22 cellular contexts compared by ENCODE assay signal in the genomic region with DNA sequence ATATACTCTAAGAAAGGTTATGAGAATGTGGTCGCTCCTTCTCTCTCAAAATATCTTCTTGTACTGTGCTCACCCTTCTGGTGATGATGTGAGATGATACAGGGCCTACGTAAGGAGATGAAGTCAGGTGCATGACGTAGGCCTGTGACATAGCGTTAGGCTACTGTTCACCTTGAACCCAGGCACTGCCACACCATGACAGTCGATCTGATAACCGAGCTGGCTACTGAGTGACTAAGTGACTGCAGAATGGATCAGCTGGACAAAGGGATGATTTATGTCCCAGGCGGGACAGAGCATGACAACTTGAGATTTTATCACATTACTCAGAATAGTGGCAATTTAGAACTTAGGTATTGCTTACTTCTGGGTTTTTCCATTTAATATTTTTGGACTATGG. TPM values are rescaled to one million over a fixed set of nuclear protein-coding genes. Genes with fewer than 3 reads are reported as not detected.
A peak's percentile ranks its signal among the peaks of the same experiment; 100 is the strongest.
DNase-seq lines count a peak whose midpoint lies in the region; ATAC-seq, FAIRE-seq and TF ChIP-seq lines count a peak whose summit lies in the region.
"Had no signal": no experiment of that assay in that cellular context is flagged by ENCODE, and none has a peak within 500 bp of the region (broad histone marks: within the 10 kb centered on the region; RNA-seq: fewer than 3 reads in every experiment).

No MANE protein-coding gene starts in this region.

- TF ChIP-seq POLR2A in H1 (IDR thresholded peaks at IDR 0.05; ENCODE audit: control extremely low read depth in 1 of 2, low read depth in 2 of 2, low read length in 2 of 2), result no peak
- no peak for TF ChIP-seq POLR2A in esophagus muscularis mucosa (IDR thresholded peaks at IDR 0.05; ENCODE audit: low read depth)

- H3K4me2 ChIP-seq in PC-3 (ENCODE audit: low read length), result no peak overlapping the region
- H3K4me2 ChIP-seq in H1 (ENCODE audit: insufficient read depth in 1 of 2, low read depth in 2 of 2, low read length in 2 of 2), result no peak overlapping the region
- H3K4me2 ChIP-seq: A549, BLaER1 had no signal

- H3K4me1 ChIP-seq in PC-3 (ENCODE audit: insufficient read depth, low read length) (no peaks in the 10 kb centered on the region), H1 (replicated peaks in 1 of 4; ENCODE audit: control insufficient read depth in 3 of 4, insufficient read depth in 4 of 4, low read length in 3 of 4) (peaks cover 0 to 5% (median 0%) of the 10 kb centered on the region in 4 experiments; a peak in 1 of 7 replicates), esophagus muscularis mucosa (no peaks in the 10 kb centered on the region), foreskin keratinocyte (no peaks in the 10 kb centered on the region)
- H3K4me1 ChIP-seq: A549 had no signal

- H3K79me1 ChIP-seq in H1 (ENCODE audit: low read depth, low read length), result no peaks in the 10 kb centered on the region

- H2AK5ac ChIP-seq in H1 (ENCODE audit: low read depth, low read length), result no peak overlapping the region

- H3K27me3 ChIP-seq in PC-3 (ENCODE audit: low read length) (peaks cover 50% of the 10 kb centered on the region), H1 (replicated peaks in 1 of 4; ENCODE audit: control insufficient read depth in 3 of 4, extremely low read depth in 1 of 4, insufficient read depth in 3 of 4, low read length in 3 of 4) (no peaks in the 10 kb centered on the region), esophagus muscularis mucosa (no peaks in the 10 kb centered on the region), foreskin keratinocyte (peaks cover 9% of the 10 kb centered on the region)
- H3K27me3 ChIP-seq: BLaER1 had no signal

- no peak overlapping the region for H3K4ac ChIP-seq in H1 (replicated peaks; ENCODE audit: insufficient read length, low read depth, low read length)

- H2BK12ac ChIP-seq in H1 (ENCODE audit: low read depth, low read length), result no peak overlapping the region

- H3K9me3 Mint-ChIP-seq in activated CD4-positive, alpha-beta T cell treated with anti-CD3 and anti-CD28 coated beads, Interleukin-2, amount 10 ng/mL, durations not matched to agents 24 days and 14 days, result no peaks in the 10 kb centered on the region
- peaks cover 6% of the 10 kb centered on the region for H3K9me3 Mint-ChIP-seq in activated CD4-positive, alpha-beta T cell treated with anti-CD3 and anti-CD28 coated beads, Interleukin-2, amount 10 ng/mL, durations not matched to agents 7 days and 5 days
- peaks cover 6% of the 10 kb centered on the region for H3K9me3 Mint-ChIP-seq in type B pancreatic cell

- H2AFZ ChIP-seq in PC-3 (ENCODE audit: low read length) (no peak overlapping the region), H1 (ENCODE audit: low read length) (no peak overlapping the region)

- no peak overlapping the region for H3K56ac ChIP-seq in H1 (replicated peaks; ENCODE audit: insufficient read length, low read depth, low read length)

- H3K79me2 ChIP-seq in PC-3 (ENCODE audit: low read length) (no peaks in the 10 kb centered on the region), H1 (ENCODE audit: control insufficient read depth in 1 of 2, insufficient read depth in 2 of 2, low read length in 2 of 2) (no peaks in the 10 kb centered on the region)

- H2BK120ac ChIP-seq in H1 (replicated peaks; ENCODE audit: low read depth, low read length), result no peak overlapping the region

- no peak for FAIRE-seq in H1 (lab: Jason Lieb, UNC)
- FAIRE-seq: A549, GM12878, GM19239 had no signal

- no peaks in the 10 kb centered on the region for H3F3A ChIP-seq in PC-3 (ENCODE audit: low read length, unreplicated experiment)

- no peak overlapping the region for H3K4me3 Mint-ChIP-seq in activated CD4-positive, alpha-beta T cell treated with anti-CD3 and anti-CD28 coated beads, Interleukin-2, amount 10 ng/mL, durations not matched to agents 24 days and 14 days
- no peak overlapping the region for H3K4me3 Mint-ChIP-seq in activated CD4-positive, alpha-beta T cell treated with anti-CD3 and anti-CD28 coated beads, Interleukin-2, amount 10 ng/mL, durations not matched to agents 7 days and 5 days
- no peak overlapping the region for H3K4me3 Mint-ChIP-seq in type B pancreatic cell
- H3K4me3 Mint-ChIP-seq: CD14-positive monocyte; CD8-positive, alpha-beta T cell; H9 had no signal

- H4K91ac ChIP-seq in H1 (replicated peaks; ENCODE audit: insufficient read length, low read length), result no peak overlapping the region

- no peaks in the 10 kb centered on the region for H3K4me1 Mint-ChIP-seq in activated CD4-positive, alpha-beta T cell treated with anti-CD3 and anti-CD28 coated beads, Interleukin-2, amount 10 ng/mL, durations not matched to agents 24 days and 14 days
- H3K4me1 Mint-ChIP-seq in activated CD4-positive, alpha-beta T cell treated with anti-CD3 and anti-CD28 coated beads, Interleukin-2, amount 10 ng/mL, durations not matched to agents 7 days and 5 days, result no peaks in the 10 kb centered on the region
- no peaks in the 10 kb centered on the region for H3K4me1 Mint-ChIP-seq in type B pancreatic cell (ENCODE audit: unreplicated experiment)

- H4K20me1 ChIP-seq in PC-3 (ENCODE audit: low read length) (no peaks in the 10 kb centered on the region), H1 (replicated peaks in 1 of 2; ENCODE audit: control insufficient read depth in 1 of 2, insufficient read depth in 2 of 2, low read length in 2 of 2) (peaks cover 0 to 2% of the 10 kb centered on the region in 2 experiments)
- H4K20me1 ChIP-seq: BLaER1 had no signal

- no peak overlapping the region for H2BK5ac ChIP-seq in H1 (ENCODE audit: low read depth, low read length)

- H3K36me3 ChIP-seq in PC-3 (ENCODE audit: low read depth, low read length), result no peaks in the 10 kb centered on the region
- no peaks in the 10 kb centered on the region for H3K36me3 ChIP-seq in H1 (ENCODE audit: control insufficient read depth in 2 of 4, insufficient read depth in 4 of 4, low read length in 3 of 4)
- no peaks in the 10 kb centered on the region for H3K36me3 ChIP-seq in esophagus muscularis mucosa
- H3K36me3 ChIP-seq: BLaER1 had no signal

- peaks cover 2% of the 10 kb centered on the region for H3K27me3 Mint-ChIP-seq in activated CD4-positive, alpha-beta T cell treated with anti-CD3 and anti-CD28 coated beads, Interleukin-2, amount 10 ng/mL, durations not matched to agents 24 days and 14 days
- no peaks in the 10 kb centered on the region for H3K27me3 Mint-ChIP-seq in activated CD4-positive, alpha-beta T cell treated with anti-CD3 and anti-CD28 coated beads, Interleukin-2, amount 10 ng/mL, durations not matched to agents 7 days and 5 days
- no peaks in the 10 kb centered on the region for H3K27me3 Mint-ChIP-seq in type B pancreatic cell

- BruUV-seq in PC-3 (replicated peaks; lab: Mats Ljungman, UMichigan), result no TSS peak

- no peaks in the 10 kb centered on the region for H3K23me2 ChIP-seq in H1 (ENCODE audit: low read depth, low read length)

- DNase-seq in activated CD4-positive, alpha-beta T cell treated with anti-CD3 and anti-CD28 coated beads, Interleukin-2, amount 10 ng/mL, durations not matched to agents 24 days and 14 days, result peak; percentile 17
- DNase-seq in activated CD4-positive, alpha-beta T cell treated with anti-CD3 and anti-CD28 coated beads, Interleukin-2, amount 10 ng/mL, durations not matched to agents 7 days and 5 days, result no peak
- DNase-seq in PC-3, result peak; percentile 11
- DNase-seq in H1 (ENCODE audit: low read depth in 1 of 2, low spot score in 2 of 2), result no peak
- no peak for DNase-seq in type B pancreatic cell (ENCODE audit: extremely low spot score, unreplicated experiment)
- DNase-seq in esophagus muscularis mucosa (ENCODE audit: extremely low spot score), result no peak
- DNase-seq in LoVo (ENCODE audit: low spot score), result no peak
- DNase-seq in foreskin keratinocyte, result no peak
- DNase-seq: Calu3; CD8-positive, alpha-beta T cell; DMS79 treated with DMSO at 0.1 percent for 48 hours; EL; GOT3; H9 had no signal

- no peaks in the 10 kb centered on the region for H3K36me3 Mint-ChIP-seq in activated CD4-positive, alpha-beta T cell treated with anti-CD3 and anti-CD28 coated beads, Interleukin-2, amount 10 ng/mL, durations not matched to agents 24 days and 14 days (ENCODE audit: low read depth)
- H3K36me3 Mint-ChIP-seq in activated CD4-positive, alpha-beta T cell treated with anti-CD3 and anti-CD28 coated beads, Interleukin-2, amount 10 ng/mL, durations not matched to agents 7 days and 5 days (ENCODE audit: low read depth), result no peaks in the 10 kb centered on the region
- H3K36me3 Mint-ChIP-seq in type B pancreatic cell, result no peaks in the 10 kb centered on the region
- H3K36me3 Mint-ChIP-seq: CD14-positive monocyte; CD8-positive, alpha-beta T cell had no signal

- H3K9me2 ChIP-seq in PC-3 (replicated peaks; ENCODE audit: low read length), result no peaks in the 10 kb centered on the region

- POLR2A ChIA-PET in activated CD4-positive, alpha-beta T cell treated with anti-CD3 and anti-CD28 coated beads, Interleukin-2, amount 10 ng/mL, durations not matched to agents 7 days and 5 days (lab: Charles Lee), result no interaction called here
- POLR2A ChIA-PET in PC-3 (lab: Charles Lee; ENCODE audit: unreplicated experiment) (no interaction called here), H1 (lab: Charles Lee; ENCODE audit: partially characterized antibody) (no interaction called here)

- no peak overlapping the region for H2BK20ac ChIP-seq in H1 (ENCODE audit: low read length)

- H3K27ac ChIP-seq in PC-3 (ENCODE audit: low read length) (no peak overlapping the region), H1 (ENCODE audit: low read depth, low read length) (no peak overlapping the region), esophagus muscularis mucosa (replicated peaks in 1 of 4) (no peak overlapping the region), foreskin keratinocyte (no peak overlapping the region)
- H3K27ac ChIP-seq: 22Rv1, A549, BLaER1 had no signal

- H3K23ac ChIP-seq in H1 (ENCODE audit: insufficient read length), result no peak overlapping the region

- no peak overlapping the region for H4K5ac ChIP-seq in H1 (ENCODE audit: insufficient read length, low read depth, low read length)

- TF ChIP-seq EP300 in H1 (IDR thresholded peaks at IDR 0.05; ENCODE audit: borderline replicate concordance in 1 of 2, low read depth in 2 of 2, low read length in 2 of 2), result no peak
- no peak for TF ChIP-seq EP300 in esophagus muscularis mucosa (IDR thresholded peaks at IDR 0.05)

- H2BK15ac ChIP-seq in H1 (ENCODE audit: low read length), result no peak overlapping the region

- no peak overlapping the region for H3K14ac ChIP-seq in H1 (ENCODE audit: insufficient read length)

- no peak overlapping the region for H3K27ac Mint-ChIP-seq in activated CD4-positive, alpha-beta T cell treated with anti-CD3 and anti-CD28 coated beads, Interleukin-2, amount 10 ng/mL, durations not matched to agents 24 days and 14 days
- no peak overlapping the region for H3K27ac Mint-ChIP-seq in activated CD4-positive, alpha-beta T cell treated with anti-CD3 and anti-CD28 coated beads, Interleukin-2, amount 10 ng/mL, durations not matched to agents 7 days and 5 days
- H3K27ac Mint-ChIP-seq in type B pancreatic cell, result peak overlapping the region; percentile 13
- H3K27ac Mint-ChIP-seq: CD14-positive monocyte; CD8-positive, alpha-beta T cell; H9 had no signal

- intact Hi-C loops in activated CD4-positive, alpha-beta T cell treated with anti-CD3 and anti-CD28 coated beads, Interleukin-2, amount 10 ng/mL, durations not matched to agents 24 days and 14 days (cut with micrococcal nuclease), result no loop called here
- intact Hi-C loops in PC-3 (cut with micrococcal nuclease), result no loop called here
- intact Hi-C loops in esophagus muscularis mucosa (cut with DNase I), result no loop called here

- H4K8ac ChIP-seq in H1 (ENCODE audit: extremely low read depth, insufficient read depth, low read length), result peak overlapping the region; percentile 51; the same call in 1 of the 2 replicates

- no peak for TF ChIP-seq RAD21 in H1 (IDR thresholded peaks at IDR 0.05 in 1 of 2, conservative IDR thresholded peaks at IDR 0.05 in 1 of 2; ENCODE audit: low read depth in 2 of 2, low read length in 2 of 2)

- no peak overlapping the region for H3K9ac ChIP-seq in PC-3 (ENCODE audit: low read length)
- no peak overlapping the region for H3K9ac ChIP-seq in H1 (replicated peaks in 1 of 4; ENCODE audit: extremely low read depth in 1 of 4, low read depth in 3 of 4, low read length in 3 of 4)
- H3K9ac ChIP-seq: BLaER1 had no signal

- H3K4me3 ChIP-seq in PC-3 (ENCODE audit: low read length) (no peak overlapping the region), H1 (ENCODE audit: extremely low read depth in 1 of 4, insufficient read depth in 2 of 4, low read depth in 3 of 4, low read length in 4 of 4) (no peak overlapping the region), esophagus muscularis mucosa (no peak overlapping the region)
- H3K4me3 ChIP-seq: A549, BLaER1, GM12878 had no signal

- TF ChIP-seq CTCF in PC-3 (conservative IDR thresholded peaks at IDR 0.05; ENCODE audit: low read depth, low read length), result no peak
- no peak for TF ChIP-seq CTCF in H1 (IDR thresholded peaks at IDR 0.05; ENCODE audit: control extremely low read depth in 1 of 3, insufficient read depth in 1 of 3, low read depth in 1 of 3, low read length in 3 of 3)
- no peak for TF ChIP-seq CTCF in type B pancreatic cell (conservative IDR thresholded peaks at IDR 0.05)
- no peak for TF ChIP-seq CTCF in esophagus muscularis mucosa (IDR thresholded peaks at IDR 0.05)
- TF ChIP-seq CTCF in foreskin keratinocyte (conservative IDR thresholded peaks at IDR 0.05), result no peak

- H3K18ac ChIP-seq in H1 (ENCODE audit: extremely low read depth, low read length), result no peak overlapping the region

- CTCF ChIA-PET in activated CD4-positive, alpha-beta T cell treated with anti-CD3 and anti-CD28 coated beads, Interleukin-2, amount 10 ng/mL, durations not matched to agents 7 days and 5 days (lab: Charles Lee), result no interaction called here
- CTCF ChIA-PET in PC-3 (lab: Charles Lee), result no interaction called here
- CTCF ChIA-PET in H1 (lab: Charles Lee; ENCODE audit: partially characterized antibody), result no interaction called here

- ATAC-seq in PC-3 (no peak), foreskin keratinocyte (no peak)
- ATAC-seq: A549; CD8-positive, alpha-beta T cell; GM12878 had no signal

- WGBS in H1 (ENCODE audit: extremely low coverage in 1 of 2, insufficient coverage in 1 of 2, insufficient read length in 1 of 2, insufficient replicate concordance in 2 of 2, low coverage in 1 of 2, low lambda C conversion rate in 2 of 2, missing lambda C conversion rate in 1 of 2), 2 experiments, result 72% methylated on average over 7 of the region's 7 CpGs; no CpG with 5 or more reads in 1 of the 2 experiments
- 87% methylated on average over 7 of the region's 7 CpGs for WGBS in esophagus muscularis mucosa

- H3K9me3 ChIP-seq in PC-3 (ENCODE audit: low read length) (no peaks in the 10 kb centered on the region), H1 (ENCODE audit: insufficient read depth in 2 of 2, low read depth in 1 of 2, low read length in 1 of 2) (no peaks in the 10 kb centered on the region), esophagus muscularis mucosa (peaks cover 0 to 14% (median 4%) of the 10 kb centered on the region in 4 donors)

RNA-seq across cellular contexts. Expression of a gene that starts 11.2 kb away (rescaled TPM):
- total RNA-seq in activated CD4-positive, alpha-beta T cell treated with anti-CD3 and anti-CD28 coated beads, Interleukin-2, amount 10 ng/mL, durations not matched to agents 24 days and 14 days, result not detected in 2 replicates
- total RNA-seq in activated CD4-positive, alpha-beta T cell treated with anti-CD3 and anti-CD28 coated beads, Interleukin-2, amount 10 ng/mL, durations not matched to agents 7 days and 5 days, result not detected
- 0.11 TPM in 1 of 2 replicates, not detected in the other for total RNA-seq in PC-3 (2014; rRNA removed)
- total RNA-seq in H1 (2021; fragmentation: NEBNext Ultra II Directional; extraction: Animal tissue kit (Norgen Biotek cat#: 25700)), result 6.2 and 6.3 TPM in 2 replicates
- polyA plus RNA-seq in H1 (2011; rRNA removed), result 3.7 and 4.5 TPM in 2 replicates
- 2.8 TPM for polyA plus RNA-seq in H1 (2011; cell fraction: cytosol; rRNA removed)
- 4.0 TPM for polyA plus RNA-seq in H1 (2011; cell fraction: nucleus; rRNA removed)
- polyA plus RNA-seq in H1 (2012, experiment 1 of 2), result 5.1 to 5.5 TPM (median 5.3 TPM) in 4 replicates
- 2.7 TPM for polyA plus RNA-seq in H1 (2012, experiment 2 of 2)
- polyA plus RNA-seq in H1 (2013, experiment 1 of 2), result 3.0 TPM
- polyA plus RNA-seq in H1 (2013, experiment 2 of 2), result 3.2 TPM
- polyA minus RNA-seq in H1 (2011; rRNA and poly(A)+ RNA removed), result 4.7 and 6.2 TPM in 2 replicates
- polyA minus RNA-seq in H1 (2011; cell fraction: cytosol; rRNA and poly(A)+ RNA removed), result 1.8 TPM
- polyA minus RNA-seq in H1 (2011; cell fraction: nucleus; rRNA and poly(A)+ RNA removed), result 3.4 TPM
- total RNA-seq in type B pancreatic cell (ENCODE audit: low replicate concordance), result 12.0 and 14.0 TPM in 2 replicates
- 10 to 100 TPM in 1 of 4 donors, 1 to 10 TPM in 3; 4.6 to 11.5 (median 6.6) TPM for total RNA-seq in esophagus muscularis mucosa
- total RNA-seq in foreskin keratinocyte, result 0.20 and 0.25 TPM in 2 replicates
- 0.10 and 0.15 TPM in 2 replicates for polyA plus RNA-seq in foreskin keratinocyte
- total RNA-seq: Calu3; CD8-positive, alpha-beta T cell; G401; GM12878 had no signal
- polyA plus RNA-seq: AG04450 had no signal

Comparison
In these comparisons a context has a peak if more than half of its experiments do, and no peak if none do; other contexts are left out.
1. DNase-seq: peak in activated CD4-positive, alpha-beta T cell treated with anti-CD3 and anti-CD28 coated beads, Interleukin-2, amount 10 ng/mL, durations not matched to agents 24 days and 14 days (single experiment) and PC-3 (single experiment); none in activated CD4-positive, alpha-beta T cell treated with anti-CD3 and anti-CD28 coated beads, Interleukin-2, amount 10 ng/mL, durations not matched to agents 7 days and 5 days (single experiment), H1 (0 of 2), type B pancreatic cell (single experiment), esophagus muscularis mucosa (single experiment), LoVo (single experiment) and foreskin keratinocyte (0 of 2).